ENCODE assay signal across 1 cellular context in the genomic region with DNA sequence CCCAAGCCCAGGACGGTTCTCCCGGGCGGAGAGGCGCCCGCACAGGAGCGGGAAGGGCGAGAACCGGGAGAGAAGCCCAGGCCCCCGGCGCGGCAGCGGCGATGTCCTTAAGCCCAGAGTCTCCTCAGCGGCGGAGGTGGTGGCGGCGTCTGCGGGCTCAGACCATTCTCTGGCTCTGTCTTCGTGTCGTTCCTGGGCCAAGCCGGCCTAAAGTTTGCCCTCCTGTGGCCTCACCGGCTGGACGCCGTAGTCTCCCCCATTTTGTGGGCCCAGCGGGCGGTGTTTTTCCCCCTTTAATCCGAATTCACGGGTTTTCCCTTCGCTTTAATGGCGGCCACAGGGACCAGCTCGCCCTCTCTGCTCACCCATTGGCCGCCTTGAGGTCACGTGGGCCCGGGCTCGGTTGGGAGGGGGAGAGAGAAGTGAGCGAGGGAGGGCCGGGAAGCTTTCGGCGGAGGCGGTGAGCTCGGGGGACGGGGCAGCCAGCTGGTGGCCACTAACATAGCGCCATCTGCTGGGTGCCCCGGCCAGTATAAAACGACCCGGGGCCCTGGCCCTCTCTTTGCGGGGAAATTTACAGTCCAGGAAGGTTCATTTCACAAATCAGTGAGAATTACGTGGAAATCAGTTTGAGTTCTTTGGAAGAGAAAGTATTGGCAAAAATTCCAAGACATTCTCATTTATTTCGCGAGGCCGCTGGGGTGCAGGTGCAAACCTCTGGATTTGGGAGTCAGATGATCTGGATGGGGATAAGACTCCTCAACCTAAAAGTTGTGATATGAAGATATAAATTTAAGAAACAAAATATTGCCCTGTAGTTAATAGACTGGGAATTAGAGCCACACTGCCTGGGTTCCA.
TF ChIP-seq lines count a peak whose summit lies in the region.

No MANE protein-coding gene starts in this region.

TF ChIP-seq in GM12878, 131 proteins besides CTCF, POLR2A, EP300 and RAD21 (continued from another document):
- TF ChIP-seq, protein P1, sequence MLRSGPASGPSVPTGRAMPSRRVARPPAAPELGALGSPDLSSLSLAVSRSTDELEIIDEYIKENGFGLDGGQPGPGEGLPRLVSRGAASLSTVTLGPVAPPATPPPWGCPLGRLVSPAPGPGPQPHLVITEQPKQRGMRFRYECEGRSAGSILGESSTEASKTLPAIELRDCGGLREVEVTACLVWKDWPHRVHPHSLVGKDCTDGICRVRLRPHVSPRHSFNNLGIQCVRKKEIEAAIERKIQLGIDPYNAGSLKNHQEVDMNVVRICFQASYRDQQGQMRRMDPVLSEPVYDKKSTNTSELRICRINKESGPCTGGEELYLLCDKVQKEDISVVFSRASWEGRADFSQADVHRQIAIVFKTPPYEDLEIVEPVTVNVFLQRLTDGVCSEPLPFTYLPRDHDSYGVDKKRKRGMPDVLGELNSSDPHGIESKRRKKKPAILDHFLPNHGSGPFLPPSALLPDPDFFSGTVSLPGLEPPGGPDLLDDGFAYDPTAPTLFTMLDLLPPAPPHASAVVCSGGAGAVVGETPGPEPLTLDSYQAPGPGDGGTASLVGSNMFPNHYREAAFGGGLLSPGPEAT (IDR thresholded peaks at IDR 0.05; ENCODE audit: low read depth) = peak; percentile 78
- TF ChIP-seq ATF3 (IDR thresholded peaks at IDR 0.05; ENCODE audit: borderline replicate concordance, extremely low read depth, low read depth, low read length) (peak; percentile 83; the same call in 1 of the 2 replicates), RFX5 (IDR thresholded peaks at IDR 0.05; ENCODE audit: low read depth, low read length) (peak; percentile 52), CREB1 (IDR thresholded peaks at IDR 0.05; ENCODE audit: low read depth) (no peak), ZNF622 (IDR thresholded peaks at IDR 0.05) (no peak), TCF12 (IDR thresholded peaks at IDR 0.05; ENCODE audit: low read depth, low read length) (peak; percentile 90), SMARCA5 (IDR thresholded peaks at IDR 0.05) (peak; percentile 49), MLLT1 (IDR thresholded peaks at IDR 0.05) (peak; percentile 80; the same call in 1 of the 2 replicates), HSF1 (IDR thresholded peaks at IDR 0.05; ENCODE audit: low read depth, low read length) (no peak), E2F8 (IDR thresholded peaks at IDR 0.05; ENCODE audit: low read depth, partially characterized antibody) (no peak), JUNB (IDR thresholded peaks at IDR 0.05) (no peak), BCL11A (IDR thresholded peaks at IDR 0.05; ENCODE audit: low read depth, low read length) (no peak), YY1 (IDR thresholded peaks at IDR 0.05; ENCODE audit: low read depth, low read length) (peak; percentile 99), BACH1 (IDR thresholded peaks at IDR 0.05; ENCODE audit: borderline replicate concordance) (0 out of 2 replicates have a peak, but pooled peaks have one; percentile 38)
- TF ChIP-seq, protein P2, sequence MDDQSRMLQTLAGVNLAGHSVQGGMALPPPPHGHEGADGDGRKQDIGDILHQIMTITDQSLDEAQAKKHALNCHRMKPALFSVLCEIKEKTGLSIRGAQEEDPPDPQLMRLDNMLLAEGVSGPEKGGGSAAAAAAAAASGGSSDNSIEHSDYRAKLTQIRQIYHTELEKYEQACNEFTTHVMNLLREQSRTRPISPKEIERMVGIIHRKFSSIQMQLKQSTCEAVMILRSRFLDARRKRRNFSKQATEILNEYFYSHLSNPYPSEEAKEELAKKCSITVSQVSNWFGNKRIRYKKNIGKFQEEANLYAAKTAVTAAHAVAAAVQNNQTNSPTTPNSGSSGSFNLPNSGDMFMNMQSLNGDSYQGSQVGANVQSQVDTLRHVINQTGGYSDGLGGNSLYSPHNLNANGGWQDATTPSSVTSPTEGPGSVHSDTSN (IDR thresholded peaks at IDR 0.05; ENCODE audit: insufficient replicate concordance, low read depth, low read length) = no peak
